ENCODE assay signal across 39 cellular contexts in genomic region chr11:133477263-133477625, GRCh38. TPM values are rescaled to one million over a fixed set of nuclear protein-coding genes. Genes with fewer than 3 reads are reported as not detected.
"Had no signal": no experiment of that assay in that cellular context is flagged by ENCODE, and none has a peak within 500 bp of the region (broad histone marks: within the 10 kb centered on the region; RNA-seq: fewer than 3 reads in every experiment).

No MANE protein-coding gene starts in this region.

- H3K9me3 Mint-ChIP-seq: activated naive CD8-positive, alpha-beta T cell treated with anti-CD3 and anti-CD28 coated beads for 36 hours; activated naive CD8-positive, alpha-beta T cell treated with anti-CD3 and anti-CD28 coated beads, Interleukin-2, amount 10 ng/mL, durations not matched to agents 7 days and 5 days; activated naive CD8-positive, alpha-beta T cell treated with anti-CD3 and anti-CD28 coated beads, Interleukin-2, amount 50 U/mL, for 24 hours; activated T-cell treated with anti-CD3 and anti-CD28 coated beads, Interleukin-2, amount 50 U/mL, for 4 hours; activated T-helper 1 cell treated with anti-CD3 and anti-CD28 coated beads, Interleukin-12 subunit alpha, Interleukin-12 subunit beta, Interleukin-2, Interleukin-4 antibody, amounts not matched to agents 30 ng/mL and 10 ng/mL and 1 ng/mL, durations not matched to agents 14 hours and 24 hours and 36 hours; activated T-helper 2 cell treated with anti-CD3 and anti-CD28 coated beads, Interferon-gamma antibody, Interleukin-2, Interleukin-4, amounts not matched to agents 10 μg/mL and 5 μg/mL and 100 μg/mL, durations not matched to agents 14 hours and 24 hours and 36 hours; brain had no signal

- H3K4me1 ChIP-seq: adrenal gland, ascending aorta, body of pancreas, breast epithelium had no signal

- H3K27me3 ChIP-seq: adrenal gland, ascending aorta, body of pancreas, brain microvascular endothelial cell, breast epithelium, cardiac muscle cell had no signal

- H3K27me3 Mint-ChIP-seq: activated naive CD4-positive, alpha-beta T cell treated with anti-CD3 and anti-CD28 coated beads, Interleukin-2, amount 10 ng/mL, durations not matched to agents 7 days and 5 days; activated naive CD8-positive, alpha-beta T cell treated with anti-CD3 and anti-CD28 coated beads for 36 hours; activated naive CD8-positive, alpha-beta T cell treated with anti-CD3 and anti-CD28 coated beads, Interleukin-2, amount 10 ng/mL, durations not matched to agents 7 days and 5 days; activated naive CD8-positive, alpha-beta T cell treated with anti-CD3 and anti-CD28 coated beads, Interleukin-2, amount 50 U/mL, for 24 hours; activated T-cell treated with anti-CD3 and anti-CD28 coated beads, Interleukin-2, amount 50 U/mL, for 24 hours; central memory CD8-positive, alpha-beta T cell had no signal

- H3K4me3 Mint-ChIP-seq: activated naive CD4-positive, alpha-beta T cell treated with anti-CD3 and anti-CD28 coated beads for 36 hours; activated naive CD4-positive, alpha-beta T cell treated with anti-CD3 and anti-CD28 coated beads, Interleukin-2, amount 10 ng/mL, durations not matched to agents 7 days and 5 days; activated naive CD4-positive, alpha-beta T cell treated with anti-CD3 and anti-CD28 coated beads, Interleukin-2, amount 50 U/mL, for 24 hours; activated naive CD8-positive, alpha-beta T cell; activated naive CD8-positive, alpha-beta T cell treated with anti-CD3 and anti-CD28 coated beads for 36 hours; activated naive CD8-positive, alpha-beta T cell treated with anti-CD3 and anti-CD28 coated beads, Interleukin-2, amount 10 ng/mL, durations not matched to agents 7 days and 5 days; activated naive CD8-positive, alpha-beta T cell treated with anti-CD3 and anti-CD28 coated beads, Interleukin-2, amount 50 U/mL, for 24 hours; activated T-cell treated with anti-CD3 and anti-CD28 coated beads, Interleukin-2, amount 50 U/mL, for 24 hours; activated T-cell treated with anti-CD3 and anti-CD28 coated beads, Interleukin-2, amount 50 U/mL, for 4 hours; activated T-cell treated with anti-CD3 and anti-CD28 coated beads, Interleukin-2, amount 50 U/mL, for 72 hours; activated T-helper 1 cell treated with anti-CD3 and anti-CD28 coated beads, Interleukin-12 subunit alpha, Interleukin-12 subunit beta, Interleukin-2, Interleukin-4 antibody, amounts not matched to agents 30 ng/mL and 10 ng/mL and 1 ng/mL, durations not matched to agents 14 hours and 24 hours and 36 hours; activated T-helper 17 cell treated with anti-CD3 and anti-CD28 coated beads, Interleukin-2, amount 50 U/mL, for 72 hours; brain; central memory CD8-positive, alpha-beta T cell had no signal

- H3K27ac ChIP-seq: adrenal gland, ascending aorta, body of pancreas, brain microvascular endothelial cell, breast epithelium, cardiac muscle cell had no signal

- DNase-seq: activated effector memory CD4-positive, alpha-beta T cell treated with anti-CD3 and anti-CD28 coated beads, Interleukin-2, amount 50 U/mL, for 16 hours; activated effector memory CD4-positive, alpha-beta T cell treated with Interleukin-2 at 50 U/mL for 16 hours; activated gamma-delta T cell; activated gamma-delta T cell treated with Interleukin-2 at 50 U/mL for 16 hours; activated naive CD4-positive, alpha-beta T cell; activated naive CD4-positive, alpha-beta T cell treated with anti-CD3 and anti-CD28 coated beads for 36 hours; activated naive CD4-positive, alpha-beta T cell treated with anti-CD3 and anti-CD28 coated beads, Interleukin-2, amount 10 ng/mL, durations not matched to agents 7 days and 5 days; activated naive CD4-positive, alpha-beta T cell treated with anti-CD3 and anti-CD28 coated beads, Interleukin-2, amount 50 U/mL, for 16 hours; activated naive CD4-positive, alpha-beta T cell treated with Interleukin-2 at 50 U/mL for 16 hours; activated naive CD8-positive, alpha-beta T cell treated with anti-CD3 and anti-CD28 coated beads for 36 hours; activated naive CD8-positive, alpha-beta T cell treated with anti-CD3 and anti-CD28 coated beads, Interleukin-2, amount 10 ng/mL, durations not matched to agents 7 days and 5 days; activated naive CD8-positive, alpha-beta T cell treated with anti-CD3 and anti-CD28 coated beads, Interleukin-2, amount 50 U/mL, for 24 hours; activated T-cell treated with anti-CD3 and anti-CD28 coated beads for 4 hours; activated T-cell treated with anti-CD3 and anti-CD28 coated beads, Interleukin-2, amount 50 U/mL, for 1 hour; activated T-cell treated with anti-CD3 and anti-CD28 coated beads, Interleukin-2, amount 50 U/mL, for 24 hours; activated T-cell treated with anti-CD3 and anti-CD28 coated beads, Interleukin-2, amount 50 U/mL, for 4 hours; activated T-cell treated with anti-CD3 and anti-CD28 coated beads, Interleukin-2, amount 50 U/mL, for 48 hours; activated T-cell treated with anti-CD3 and anti-CD28 coated beads, Interleukin-2, amount 50 U/mL, for 72 hours; adrenal gland; amniotic stem cell; amygdala; anterior cingulate cortex; aorta; body of pancreas; brain microvascular endothelial cell; central memory CD4-positive, alpha-beta T cell; cerebellar nuclear complex had no signal

- H3K4me1 Mint-ChIP-seq: activated naive CD4-positive, alpha-beta T cell treated with anti-CD3 and anti-CD28 coated beads, Interleukin-2, amount 10 ng/mL, durations not matched to agents 7 days and 5 days; activated naive CD4-positive, alpha-beta T cell treated with anti-CD3 and anti-CD28 coated beads, Interleukin-2, amount 50 U/mL, for 24 hours; activated naive CD8-positive, alpha-beta T cell treated with anti-CD3 and anti-CD28 coated beads for 36 hours; activated naive CD8-positive, alpha-beta T cell treated with anti-CD3 and anti-CD28 coated beads, Interleukin-2, amount 10 ng/mL, durations not matched to agents 7 days and 5 days; activated naive CD8-positive, alpha-beta T cell treated with anti-CD3 and anti-CD28 coated beads, Interleukin-2, amount 50 U/mL, for 24 hours; activated T-helper 17 cell treated with anti-CD3 and anti-CD28 coated beads, Interleukin-2, amount 50 U/mL, for 72 hours; central memory CD8-positive, alpha-beta T cell had no signal

- H3K36me3 ChIP-seq: adrenal gland, ascending aorta, brain microvascular endothelial cell, breast epithelium, cardiac muscle cell had no signal

- H3K4me3 ChIP-seq: adrenal gland, ascending aorta, body of pancreas, breast epithelium, cardiac muscle cell had no signal

- H3K9me3 ChIP-seq: adrenal gland, ascending aorta, body of pancreas, breast epithelium had no signal

- H3K27ac Mint-ChIP-seq: activated naive CD4-positive, alpha-beta T cell treated with anti-CD3 and anti-CD28 coated beads for 36 hours; activated naive CD4-positive, alpha-beta T cell treated with anti-CD3 and anti-CD28 coated beads, Interleukin-2, amount 10 ng/mL, durations not matched to agents 7 days and 5 days; activated naive CD4-positive, alpha-beta T cell treated with anti-CD3 and anti-CD28 coated beads, Interleukin-2, amount 50 U/mL, for 24 hours; activated naive CD4-positive, alpha-beta T cell treated with anti-CD3 and anti-CD28 coated beads, Interleukin-2, amount 50 U/mL, for 72 hours; activated naive CD8-positive, alpha-beta T cell; activated naive CD8-positive, alpha-beta T cell treated with anti-CD3 and anti-CD28 coated beads for 36 hours; activated naive CD8-positive, alpha-beta T cell treated with anti-CD3 and anti-CD28 coated beads, Interleukin-2, amount 10 ng/mL, durations not matched to agents 7 days and 5 days; activated naive CD8-positive, alpha-beta T cell treated with anti-CD3 and anti-CD28 coated beads, Interleukin-2, amount 50 U/mL, for 24 hours; activated T-cell treated with anti-CD3 and anti-CD28 coated beads, Interleukin-2, amount 50 U/mL, for 24 hours; activated T-cell treated with anti-CD3 and anti-CD28 coated beads, Interleukin-2, amount 50 U/mL, for 72 hours; activated T-helper 1 cell treated with anti-CD3 and anti-CD28 coated beads, Interleukin-12 subunit alpha, Interleukin-12 subunit beta, Interleukin-2, Interleukin-4 antibody, amounts not matched to agents 30 ng/mL and 10 ng/mL and 1 ng/mL, durations not matched to agents 14 hours and 24 hours and 36 hours; activated T-helper 17 cell treated with anti-CD3 and anti-CD28 coated beads, Interleukin-2, amount 50 U/mL, for 72 hours; activated T-helper 2 cell treated with anti-CD3 and anti-CD28 coated beads, Interferon-gamma antibody, Interleukin-2, Interleukin-4, amounts not matched to agents 10 μg/mL and 5 μg/mL and 100 μg/mL, durations not matched to agents 14 hours and 24 hours and 36 hours; brain had no signal

- H3K36me3 Mint-ChIP-seq: activated naive CD4-positive, alpha-beta T cell treated with anti-CD3 and anti-CD28 coated beads, Interleukin-2, amount 10 ng/mL, durations not matched to agents 7 days and 5 days; activated naive CD4-positive, alpha-beta T cell treated with anti-CD3 and anti-CD28 coated beads, Interleukin-2, amount 50 U/mL, for 24 hours; activated naive CD4-positive, alpha-beta T cell treated with anti-CD3 and anti-CD28 coated beads, Interleukin-2, amount 50 U/mL, for 72 hours; activated naive CD8-positive, alpha-beta T cell; activated naive CD8-positive, alpha-beta T cell treated with anti-CD3 and anti-CD28 coated beads for 36 hours; activated naive CD8-positive, alpha-beta T cell treated with anti-CD3 and anti-CD28 coated beads, Interleukin-2, amount 10 ng/mL, durations not matched to agents 7 days and 5 days; brain had no signal

- ATAC-seq: activated naive CD4-positive, alpha-beta T cell treated with anti-CD3 and anti-CD28 coated beads, Interleukin-2, amount 50 U/mL, for 72 hours; activated naive CD8-positive, alpha-beta T cell treated with anti-CD3 and anti-CD28 coated beads, Interleukin-2, amount 50 U/mL, for 24 hours; activated T-cell treated with anti-CD3 and anti-CD28 coated beads, Interleukin-2, amount 50 U/mL, for 4 hours; activated T-cell treated with anti-CD3 and anti-CD28 coated beads, Interleukin-2, amount 50 U/mL, for 72 hours; activated T-helper 17 cell treated with anti-CD3 and anti-CD28 coated beads, Interleukin-2, amount 50 U/mL, for 72 hours; body of pancreas had no signal

RNA-seq across cellular contexts. Expression of gene OPCML, which starts 55.1 kb away (rescaled TPM):
- total RNA-seq: activated naive CD4-positive, alpha-beta T cell treated with anti-CD3 and anti-CD28 coated beads for 36 hours; activated naive CD4-positive, alpha-beta T cell treated with anti-CD3 and anti-CD28 coated beads, Interleukin-2, amount 50 U/mL, for 72 hours; activated naive CD8-positive, alpha-beta T cell treated with anti-CD3 and anti-CD28 coated beads for 36 hours; activated naive CD8-positive, alpha-beta T cell treated with anti-CD3 and anti-CD28 coated beads, Interleukin-2, amount 10 ng/mL, durations not matched to agents 7 days and 5 days; activated T-cell treated with anti-CD3 and anti-CD28 coated beads, Interleukin-2, amount 50 U/mL, for 4 hours; activated T-cell treated with anti-CD3 and anti-CD28 coated beads, Interleukin-2, amount 50 U/mL, for 72 hours; activated T-helper 1 cell treated with anti-CD3 and anti-CD28 coated beads, Interleukin-12 subunit alpha, Interleukin-12 subunit beta, Interleukin-2, Interleukin-4 antibody, amounts not matched to agents 30 ng/mL and 10 ng/mL and 1 ng/mL, durations not matched to agents 14 hours and 24 hours and 36 hours; activated T-helper 17 cell treated with anti-CD3 and anti-CD28 coated beads, Interleukin-2, amount 50 U/mL, for 72 hours; activated T-helper 2 cell treated with anti-CD3 and anti-CD28 coated beads, Interferon-gamma antibody, Interleukin-2, Interleukin-4, amounts not matched to agents 10 μg/mL and 5 μg/mL and 100 μg/mL, durations not matched to agents 14 hours and 24 hours and 36 hours; ascending aorta; breast epithelium; bronchial epithelial cell had no signal
